In genomic region chr2:182616471-182617393, GRCh38 we compare ENCODE assay signal across 15 cellular contexts.
DNase-seq lines count a peak whose midpoint lies in the region; ATAC-seq and TF ChIP-seq lines count a peak whose summit lies in the region.
"Had no signal": no experiment of that assay in that cellular context is flagged by ENCODE, and none has a peak within 500 bp of the region (broad histone marks: within the 10 kb centered on the region; RNA-seq: fewer than 3 reads in every experiment).

No MANE protein-coding gene starts in this region.

- DNase-seq in DMS53 (lab: John Stamatoyannopoulos, UW) (peak; percentile 35), DMS53 treated with DMSO at 0.1 percent for 48 hours (lab: John Stamatoyannopoulos, UW; ENCODE audit: unreplicated experiment) (no peak), fibroblast of the aortic adventitia (ENCODE audit: low read depth) (peak; percentile 93), Ammon's horn (ENCODE audit: low spot score) (no peak)
- no peak for DNase-seq in stimulated activated CD4-positive, alpha-beta T cell treated with anti-CD3 and anti-CD28 coated beads, Interleukin-4, amount 100 ng/mL, for 1 hour
- DNase-seq in activated T-helper 1 cell treated with anti-CD3 and anti-CD28 coated beads, Interleukin-12 subunit alpha, Interleukin-12 subunit beta, Interleukin-2, Interleukin-4 antibody, amounts not matched to agents 30 ng/mL and 10 ng/mL and 1 ng/mL, durations not matched to agents 14 hours and 24 hours and 36 hours (ENCODE audit: low spot score): no peak
- DNase-seq: activated CD4-positive, alpha-beta T cell treated with anti-CD3 and anti-CD28 coated beads for 4 hours; activated T-cell treated with anti-CD3 and anti-CD28 coated beads, Interleukin-2, amount 50 U/mL, for 1 hour; amniotic stem cell; DMS153; NCI-H2107 had no signal

- peak overlapping the region; percentile 0 for H3K9ac ChIP-seq in skeletal muscle satellite cell (ENCODE audit: low read depth, low read length)

- no peak for TF ChIP-seq CTCF in fibroblast of the aortic adventitia (IDR thresholded peaks at IDR 0.05; ENCODE audit: insufficient read depth, low read length)

- H3K4me3 ChIP-seq in fibroblast of the aortic adventitia (ENCODE audit: low read depth, low read length) (no peak overlapping the region), skeletal muscle satellite cell (ENCODE audit: low read length) (no peak overlapping the region)
- H3K4me3 ChIP-seq: GM23338, tibial nerve had no signal

- H3K27me3 Mint-ChIP-seq in activated T-helper 1 cell treated with anti-CD3 and anti-CD28 coated beads, Interleukin-12 subunit alpha, Interleukin-12 subunit beta, Interleukin-2, Interleukin-4 antibody, amounts not matched to agents 30 ng/mL and 10 ng/mL and 1 ng/mL, durations not matched to agents 14 hours and 24 hours and 36 hours (ENCODE audit: insufficient read depth): peaks cover 4% of the 10 kb centered on the region

- peaks cover 40% of the 10 kb centered on the region for H3K4me1 ChIP-seq in skeletal muscle satellite cell (ENCODE audit: control insufficient read depth, insufficient read depth, low read length)
- H3K4me1 ChIP-seq: tibial nerve had no signal

- no peaks in the 10 kb centered on the region for H3K36me3 ChIP-seq in skeletal muscle satellite cell (ENCODE audit: insufficient read depth, low read length)
- H3K36me3 ChIP-seq: tibial nerve had no signal

- ATAC-seq in SK-N-SH treated with all-trans-retinoic acid at 6 μM for 48 hours: peak; percentile 51
- ATAC-seq: GM23338 had no signal

- no peaks in the 10 kb centered on the region for H3K4me1 Mint-ChIP-seq in activated T-helper 1 cell treated with anti-CD3 and anti-CD28 coated beads, Interleukin-12 subunit alpha, Interleukin-12 subunit beta, Interleukin-2, Interleukin-4 antibody, amounts not matched to agents 30 ng/mL and 10 ng/mL and 1 ng/mL, durations not matched to agents 14 hours and 24 hours and 36 hours (ENCODE audit: low read depth)

- no peaks in the 10 kb centered on the region for H3K27me3 ChIP-seq in skeletal muscle satellite cell (ENCODE audit: control insufficient read depth, insufficient read depth, low read length)
- H3K27me3 ChIP-seq: tibial nerve had no signal

- no peaks in the 10 kb centered on the region for H3K9me3 ChIP-seq in skeletal muscle satellite cell (replicated peaks; ENCODE audit: low read length)
- H3K9me3 ChIP-seq: tibial nerve had no signal

- H3K9me3 Mint-ChIP-seq in activated T-helper 1 cell treated with anti-CD3 and anti-CD28 coated beads, Interleukin-12 subunit alpha, Interleukin-12 subunit beta, Interleukin-2, Interleukin-4 antibody, amounts not matched to agents 30 ng/mL and 10 ng/mL and 1 ng/mL, durations not matched to agents 14 hours and 24 hours and 36 hours: no peaks in the 10 kb centered on the region
- H3K9me3 Mint-ChIP-seq: GM23338 had no signal

- no peaks in the 10 kb centered on the region for H3K36me3 Mint-ChIP-seq in activated T-helper 1 cell treated with anti-CD3 and anti-CD28 coated beads, Interleukin-12 subunit alpha, Interleukin-12 subunit beta, Interleukin-2, Interleukin-4 antibody, amounts not matched to agents 30 ng/mL and 10 ng/mL and 1 ng/mL, durations not matched to agents 14 hours and 24 hours and 36 hours (ENCODE audit: low read depth)

- peak overlapping the region; percentile 10 for H3K4me2 ChIP-seq in skeletal muscle satellite cell (ENCODE audit: low read length)
- H3K4me2 ChIP-seq: GM23338 had no signal

- no peak overlapping the region for H3K27ac Mint-ChIP-seq in activated T-helper 1 cell treated with anti-CD3 and anti-CD28 coated beads, Interleukin-12 subunit alpha, Interleukin-12 subunit beta, Interleukin-2, Interleukin-4 antibody, amounts not matched to agents 30 ng/mL and 10 ng/mL and 1 ng/mL, durations not matched to agents 14 hours and 24 hours and 36 hours
- H3K27ac Mint-ChIP-seq: GM23338 had no signal

- intact Hi-C loops in activated T-helper 1 cell treated with anti-CD3 and anti-CD28 coated beads, Interleukin-12 subunit alpha, Interleukin-12 subunit beta, Interleukin-2, Interleukin-4 antibody, amounts not matched to agents 30 ng/mL and 10 ng/mL and 1 ng/mL, durations not matched to agents 14 hours and 24 hours and 36 hours (cut with micrococcal nuclease): no loop called here

- no peak overlapping the region for H3K4me3 Mint-ChIP-seq in activated T-helper 1 cell treated with anti-CD3 and anti-CD28 coated beads, Interleukin-12 subunit alpha, Interleukin-12 subunit beta, Interleukin-2, Interleukin-4 antibody, amounts not matched to agents 30 ng/mL and 10 ng/mL and 1 ng/mL, durations not matched to agents 14 hours and 24 hours and 36 hours
- H3K4me3 Mint-ChIP-seq: GM23338 had no signal

TF ChIP-seq in SK-N-SH treated with all-trans-retinoic acid at 6 μM for 48 hours, 23 proteins besides CTCF, POLR2A, EP300 and RAD21:
- TF ChIP-seq SNAI2 (CRISPR knock-in tag; IDR thresholded peaks at IDR 0.05) (peak; percentile 26; the same call in 1 of the 2 replicates), CREB5 (CRISPR knock-in tag; IDR thresholded peaks at IDR 0.05; ENCODE audit: low read depth) (no peak), TOX (CRISPR knock-in tag; IDR thresholded peaks at IDR 0.05; ENCODE audit: borderline replicate concordance) (no peak), BACH2 (CRISPR knock-in tag; IDR thresholded peaks at IDR 0.05; ENCODE audit: borderline replicate concordance) (no peak), POU6F1 (CRISPR knock-in tag; IDR thresholded peaks at IDR 0.05; ENCODE audit: borderline replicate concordance, low read depth) (no peak), GLIS3 (CRISPR knock-in tag; IDR thresholded peaks at IDR 0.05) (no peak; the same call in 1 of the 2 replicates), ZNF565 (CRISPR knock-in tag; conservative IDR thresholded peaks at IDR 0.05; ENCODE audit: low read depth) (no peak), RARB (CRISPR knock-in tag; IDR thresholded peaks at IDR 0.05) (no peak), TCF4 (CRISPR knock-in tag; IDR thresholded peaks at IDR 0.05; ENCODE audit: borderline replicate concordance) (no peak), ZFP3 (CRISPR knock-in tag; IDR thresholded peaks at IDR 0.05) (0 out of 2 replicates have a peak, but pooled peaks have one; percentile 21), CSDC2 (CRISPR knock-in tag; IDR thresholded peaks at IDR 0.05) (no peak), ZFP30 (CRISPR knock-in tag; IDR thresholded peaks at IDR 0.05) (no peak), ISL1 (CRISPR knock-in tag; IDR thresholded peaks at IDR 0.05) (peak; percentile 77), ZC3H10 (CRISPR knock-in tag; IDR thresholded peaks at IDR 0.05) (no peak), ZNF70 (CRISPR knock-in tag; IDR thresholded peaks at IDR 0.05) (no peak), PPARA (CRISPR knock-in tag; IDR thresholded peaks at IDR 0.05; ENCODE audit: borderline replicate concordance) (no peak)
- TF ChIP-seq, protein P1, sequence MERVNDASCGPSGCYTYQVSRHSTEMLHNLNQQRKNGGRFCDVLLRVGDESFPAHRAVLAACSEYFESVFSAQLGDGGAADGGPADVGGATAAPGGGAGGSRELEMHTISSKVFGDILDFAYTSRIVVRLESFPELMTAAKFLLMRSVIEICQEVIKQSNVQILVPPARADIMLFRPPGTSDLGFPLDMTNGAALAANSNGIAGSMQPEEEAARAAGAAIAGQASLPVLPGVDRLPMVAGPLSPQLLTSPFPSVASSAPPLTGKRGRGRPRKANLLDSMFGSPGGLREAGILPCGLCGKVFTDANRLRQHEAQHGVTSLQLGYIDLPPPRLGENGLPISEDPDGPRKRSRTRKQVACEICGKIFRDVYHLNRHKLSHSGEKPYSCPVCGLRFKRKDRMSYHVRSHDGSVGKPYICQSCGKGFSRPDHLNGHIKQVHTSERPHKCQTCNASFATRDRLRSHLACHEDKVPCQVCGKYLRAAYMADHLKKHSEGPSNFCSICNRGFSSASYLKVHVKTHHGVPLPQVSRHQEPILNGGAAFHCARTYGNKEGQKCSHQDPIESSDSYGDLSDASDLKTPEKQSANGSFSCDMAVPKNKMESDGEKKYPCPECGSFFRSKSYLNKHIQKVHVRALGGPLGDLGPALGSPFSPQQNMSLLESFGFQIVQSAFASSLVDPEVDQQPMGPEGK (CRISPR knock-in tag; IDR thresholded peaks at IDR 0.05; ENCODE audit: borderline replicate concordance): no peak

Comparison
In these comparisons a context has a peak if more than half of its experiments do, and no peak if none do; other contexts are left out.
1. DNase-seq: peak in DMS53 (single experiment) and fibroblast of the aortic adventitia (single experiment); none in DMS53 treated with DMSO at 0.1 percent for 48 hours (single experiment), Ammon's horn (single experiment), stimulated activated CD4-positive, alpha-beta T cell treated with anti-CD3 and anti-CD28 coated beads, Interleukin-4, amount 100 ng/mL, for 1 hour (single experiment) and activated T-helper 1 cell treated with anti-CD3 and anti-CD28 coated beads, Interleukin-12 subunit alpha, Interleukin-12 subunit beta, Interleukin-2, Interleukin-4 antibody, amounts not matched to agents 30 ng/mL and 10 ng/mL and 1 ng/mL, durations not matched to agents 14 hours and 24 hours and 36 hours (single experiment).